Comparison of ENCODE assay signal across 13 cellular contexts in genomic region chr6:15336905-15337583, GRCh38.
DNase-seq lines count a peak whose midpoint lies in the region; ATAC-seq and TF ChIP-seq lines count a peak whose summit lies in the region.
"Had no signal": no experiment of that assay in that cellular context is flagged by ENCODE, and none has a peak within 500 bp of the region (broad histone marks: within the 10 kb centered on the region; RNA-seq: fewer than 3 reads in every experiment).

No MANE protein-coding gene starts in this region.

- TF ChIP-seq CTCF in IMR-90 (conservative IDR thresholded peaks at IDR 0.05; ENCODE audit: low read depth, low read length) (no peak), suprapubic skin (IDR thresholded peaks at IDR 0.05) (no peak)

- H4K8ac ChIP-seq in IMR-90 (ENCODE audit: low read depth in 2 of 2, low read length in 2 of 2): no peak overlapping the region

- no peak overlapping the region for H2BK20ac ChIP-seq in IMR-90 (ENCODE audit: low read depth, low read length)

- H3K4me2 ChIP-seq in IMR-90 (ENCODE audit: low read depth, low read length): no peak overlapping the region

- no peak for TF ChIP-seq POLR2A in IMR-90 (IDR thresholded peaks at IDR 0.05; ENCODE audit: low read depth, low read length)
- TF ChIP-seq POLR2A in suprapubic skin (IDR thresholded peaks at IDR 0.05): no peak

- no peaks in the 10 kb centered on the region for H3K27me3 ChIP-seq in CD8-positive, alpha-beta memory T cell (ENCODE audit: insufficient read depth, low read length, poor library complexity, severe bottlenecking)
- H3K27me3 ChIP-seq in IMR-90 (ENCODE audit: control insufficient read depth, insufficient read depth, low read length) (no peaks in the 10 kb centered on the region), suprapubic skin (no peaks in the 10 kb centered on the region)
- no peaks in the 10 kb centered on the region for H3K27me3 ChIP-seq in naive thymus-derived CD4-positive, alpha-beta T cell (ENCODE audit: control insufficient read depth in 2 of 2, insufficient read depth in 2 of 2, low read length in 2 of 2)

- BruUV-seq in IMR-90 (replicated peaks; lab: Mats Ljungman, UMichigan): no TSS peak

- H3K4ac ChIP-seq in IMR-90 (ENCODE audit: low read depth, low read length): no peak overlapping the region

- H3K4me1 Mint-ChIP-seq in CD8-positive, alpha-beta memory T cell: peaks cover 69 to 92% (median 89%) of the 10 kb centered on the region in 3 donors
- peaks cover 79% of the 10 kb centered on the region for H3K4me1 Mint-ChIP-seq in activated T-helper 1 cell treated with anti-CD3 and anti-CD28 coated beads, Interleukin-12 subunit alpha, Interleukin-12 subunit beta, Interleukin-2, Interleukin-4 antibody, amounts not matched to agents 30 ng/mL and 10 ng/mL and 1 ng/mL, durations not matched to agents 14 hours and 24 hours and 36 hours (ENCODE audit: low read depth)
- H3K4me1 Mint-ChIP-seq in naive thymus-derived CD4-positive, alpha-beta T cell: peaks cover 52 to 95% (median 83%) of the 10 kb centered on the region in 7 donors

- no peak overlapping the region for H3K14ac ChIP-seq in IMR-90 (replicated peaks; ENCODE audit: low read depth, low read length)

- in situ Hi-C loops in IMR-90 (cut with MboI; ENCODE audit: low sequenced_read_pairs): no loop called here

- no CpG with 5 or more reads among the region's 10 CpGs for WGBS in IMR-90 (ENCODE audit: extremely low coverage in 2 of 2, insufficient read length in 1 of 2), 2 experiments
- WGBS in suprapubic skin: 53% methylated on average over 10 of the region's 10 CpGs

- H3K56ac ChIP-seq in IMR-90 (ENCODE audit: extremely low read depth, insufficient read depth, low read length): no peak overlapping the region

- TF ChIP-seq RAD21 in IMR-90 (IDR thresholded peaks at IDR 0.05; ENCODE audit: low read length): no peak

- no peak overlapping the region for H2AK9ac ChIP-seq in IMR-90 (replicated peaks; ENCODE audit: low read depth, low read length, poor library complexity)

- no peaks in the 10 kb centered on the region for H3K9me3 ChIP-seq in CD8-positive, alpha-beta memory T cell (ENCODE audit: low read length)
- no peaks in the 10 kb centered on the region for H3K9me3 ChIP-seq in IMR-90 (ENCODE audit: control insufficient read depth, insufficient read depth, low read length)
- H3K9me3 ChIP-seq in naive thymus-derived CD4-positive, alpha-beta T cell (ENCODE audit: control insufficient read depth in 2 of 3, low read length in 3 of 3): no peaks in the 10 kb centered on the region
- no peaks in the 10 kb centered on the region for H3K9me3 ChIP-seq in suprapubic skin

- dilution Hi-C loops in IMR-90 (cut with HindIII; ENCODE audit: low sequenced_read_pairs, unreplicated experiment): no loop called here

- H3K27ac ChIP-seq in CD8-positive, alpha-beta memory T cell (ENCODE audit: low read depth, low read length): no peak overlapping the region
- H3K27ac ChIP-seq in IMR-90 (ENCODE audit: insufficient read depth, low read length) (no peak overlapping the region), suprapubic skin (no peak overlapping the region)
- H3K27ac ChIP-seq in naive thymus-derived CD4-positive, alpha-beta T cell (ENCODE audit: low read depth, low read length): no peak overlapping the region

- H4K91ac ChIP-seq in IMR-90 (ENCODE audit: insufficient read depth, low read depth, low read length): no peak overlapping the region

- H2AFZ ChIP-seq in IMR-90 (replicated peaks; ENCODE audit: low read length, poor library complexity): no peak overlapping the region

- H3K9me3 Mint-ChIP-seq in CD8-positive, alpha-beta memory T cell: no peaks in the 10 kb centered on the region
- H3K9me3 Mint-ChIP-seq in activated T-helper 1 cell treated with anti-CD3 and anti-CD28 coated beads, Interleukin-12 subunit alpha, Interleukin-12 subunit beta, Interleukin-2, Interleukin-4 antibody, amounts not matched to agents 30 ng/mL and 10 ng/mL and 1 ng/mL, durations not matched to agents 14 hours and 24 hours and 36 hours: no peaks in the 10 kb centered on the region
- H3K9me3 Mint-ChIP-seq in naive thymus-derived CD4-positive, alpha-beta T cell: no peaks in the 10 kb centered on the region

- H3K36me3 ChIP-seq in CD8-positive, alpha-beta memory T cell (ENCODE audit: insufficient read depth, low read length): no peaks in the 10 kb centered on the region
- H3K36me3 ChIP-seq in IMR-90 (ENCODE audit: control insufficient read depth, insufficient read depth, low read length): no peaks in the 10 kb centered on the region
- no peaks in the 10 kb centered on the region for H3K36me3 ChIP-seq in naive thymus-derived CD4-positive, alpha-beta T cell (ENCODE audit: control insufficient read depth in 2 of 3, insufficient read depth in 3 of 3, low read length in 3 of 3)
- no peaks in the 10 kb centered on the region for H3K36me3 ChIP-seq in suprapubic skin

- H2AK5ac ChIP-seq in IMR-90 (ENCODE audit: low read depth, low read length): peak overlapping the region; percentile 32; the same call in 1 of the 2 replicates

- POLR2A ChIA-PET in CD8-positive, alpha-beta memory T cell (lab: Charles Lee): no interaction called here
- POLR2A ChIA-PET in IMR-90 (lab: Charles Lee; ENCODE audit: unreplicated experiment): no interaction called here
- POLR2A ChIA-PET in naive thymus-derived CD4-positive, alpha-beta T cell (lab: Charles Lee): no interaction called here

- CTCF ChIA-PET in CD8-positive, alpha-beta memory T cell (lab: Charles Lee): no interaction called here
- CTCF ChIA-PET in IMR-90 (lab: Yijun Ruan, JAX): no interaction called here
- CTCF ChIA-PET in naive thymus-derived CD4-positive, alpha-beta T cell (lab: Charles Lee): no interaction called here

- ATAC-seq in IMR-90 (ENCODE audit: low read depth): no peak
- ATAC-seq in naive thymus-derived CD4-positive, alpha-beta T cell: peak; percentile 13
- no peak for ATAC-seq in GM21576 (IDR thresholded peaks at IDR 0.05; ENCODE audit: unreplicated experiment)
- ATAC-seq: sciatic nerve had no signal

- no peak overlapping the region for H2BK15ac ChIP-seq in IMR-90 (ENCODE audit: low read depth, low read length)

- H3K9me1 ChIP-seq in IMR-90 (ENCODE audit: insufficient read depth, low read length): peaks cover 14% of the 10 kb centered on the region

- intact Hi-C loops in IMR-90 (cut with micrococcal nuclease): no loop called here
- intact Hi-C loops in activated T-helper 1 cell treated with anti-CD3 and anti-CD28 coated beads, Interleukin-12 subunit alpha, Interleukin-12 subunit beta, Interleukin-2, Interleukin-4 antibody, amounts not matched to agents 30 ng/mL and 10 ng/mL and 1 ng/mL, durations not matched to agents 14 hours and 24 hours and 36 hours (cut with micrococcal nuclease): no loop called here
- intact Hi-C loops in naive thymus-derived CD4-positive, alpha-beta T cell (cut with micrococcal nuclease): loop anchor here in 1 of 2 donors (1.0 kb wide), 1 partner anchor 9 kb away; no protein-coding TSS in a partner anchor

- TF ChIP-seq EP300 in suprapubic skin (IDR thresholded peaks at IDR 0.05): no peak

- H3K27me3 Mint-ChIP-seq in CD8-positive, alpha-beta memory T cell: no peaks in the 10 kb centered on the region
- no peaks in the 10 kb centered on the region for H3K27me3 Mint-ChIP-seq in activated T-helper 1 cell treated with anti-CD3 and anti-CD28 coated beads, Interleukin-12 subunit alpha, Interleukin-12 subunit beta, Interleukin-2, Interleukin-4 antibody, amounts not matched to agents 30 ng/mL and 10 ng/mL and 1 ng/mL, durations not matched to agents 14 hours and 24 hours and 36 hours (ENCODE audit: insufficient read depth)
- no peaks in the 10 kb centered on the region for H3K27me3 Mint-ChIP-seq in naive thymus-derived CD4-positive, alpha-beta T cell

- H4K5ac ChIP-seq in IMR-90 (ENCODE audit: low read depth, low read length): no peak overlapping the region

- H3K18ac ChIP-seq in IMR-90 (ENCODE audit: low read depth, low read length): no peak overlapping the region

- H3K27ac Mint-ChIP-seq in CD8-positive, alpha-beta memory T cell: peak overlapping the region in 5 of 8 donors; percentile 15 to 48 (median 43)
- peak overlapping the region; percentile 37 for H3K27ac Mint-ChIP-seq in activated T-helper 1 cell treated with anti-CD3 and anti-CD28 coated beads, Interleukin-12 subunit alpha, Interleukin-12 subunit beta, Interleukin-2, Interleukin-4 antibody, amounts not matched to agents 30 ng/mL and 10 ng/mL and 1 ng/mL, durations not matched to agents 14 hours and 24 hours and 36 hours
- H3K27ac Mint-ChIP-seq in naive thymus-derived CD4-positive, alpha-beta T cell: peak overlapping the region; percentile 45 to 90 (median 81)

- no peak overlapping the region for H3K9ac ChIP-seq in IMR-90 (ENCODE audit: low read depth, low read length)

- peak overlapping the region; percentile 73; the same call in 1 of the 2 replicates for H3K23ac ChIP-seq in IMR-90 (ENCODE audit: low read depth, low read length)

- H3K36me3 Mint-ChIP-seq in CD8-positive, alpha-beta memory T cell: no peaks in the 10 kb centered on the region
- peaks cover 23% of the 10 kb centered on the region for H3K36me3 Mint-ChIP-seq in activated T-helper 1 cell treated with anti-CD3 and anti-CD28 coated beads, Interleukin-12 subunit alpha, Interleukin-12 subunit beta, Interleukin-2, Interleukin-4 antibody, amounts not matched to agents 30 ng/mL and 10 ng/mL and 1 ng/mL, durations not matched to agents 14 hours and 24 hours and 36 hours (ENCODE audit: low read depth)
- H3K36me3 Mint-ChIP-seq in naive thymus-derived CD4-positive, alpha-beta T cell: peaks cover 0 to 4% (median 0%) of the 10 kb centered on the region in 5 donors

- no peak overlapping the region for H2BK5ac ChIP-seq in IMR-90 (ENCODE audit: low read depth, low read length, poor library complexity, severe bottlenecking)

- H2BK120ac ChIP-seq in IMR-90 (ENCODE audit: low read depth, low read length): no peak overlapping the region

- peaks cover 85% of the 10 kb centered on the region for H4K20me1 ChIP-seq in IMR-90 (ENCODE audit: insufficient read depth, low read length)

- H3K4me1 ChIP-seq in CD8-positive, alpha-beta memory T cell (ENCODE audit: insufficient read depth, low read length): peaks cover 40% of the 10 kb centered on the region
- H3K4me1 ChIP-seq in IMR-90 (ENCODE audit: control insufficient read depth, insufficient read depth, low read length) (peaks cover 8% of the 10 kb centered on the region), suprapubic skin (peaks cover 17% of the 10 kb centered on the region)
- H3K4me1 ChIP-seq in naive thymus-derived CD4-positive, alpha-beta T cell (ENCODE audit: control insufficient read depth in 2 of 2, insufficient read depth in 2 of 2, low read length in 2 of 2): peaks cover 20 to 31% of the 10 kb centered on the region in 2 donors

- H3K4me3 Mint-ChIP-seq in CD8-positive, alpha-beta memory T cell: no peak overlapping the region
- peak overlapping the region; percentile 8 for H3K4me3 Mint-ChIP-seq in activated T-helper 1 cell treated with anti-CD3 and anti-CD28 coated beads, Interleukin-12 subunit alpha, Interleukin-12 subunit beta, Interleukin-2, Interleukin-4 antibody, amounts not matched to agents 30 ng/mL and 10 ng/mL and 1 ng/mL, durations not matched to agents 14 hours and 24 hours and 36 hours
- peak overlapping the region in 9 of 10 donors; percentile 7 to 71 (median 55) for H3K4me3 Mint-ChIP-seq in naive thymus-derived CD4-positive, alpha-beta T cell

- DNase-seq in CD8-positive, alpha-beta memory T cell: no peak
- DNase-seq in IMR-90 (no peak), suprapubic skin (ENCODE audit: low spot score in 2 of 2) (no peak), RPMI8226 (no peak)
- DNase-seq in activated T-helper 1 cell treated with anti-CD3 and anti-CD28 coated beads, Interleukin-12 subunit alpha, Interleukin-12 subunit beta, Interleukin-2, Interleukin-4 antibody, amounts not matched to agents 30 ng/mL and 10 ng/mL and 1 ng/mL, durations not matched to agents 14 hours and 24 hours and 36 hours (ENCODE audit: low spot score): no peak
- DNase-seq in naive thymus-derived CD4-positive, alpha-beta T cell: no peak
- DNase-seq: activated gamma-delta T cell, Calu3, NCI-H526 treated with DMSO at 0.1 percent for 48 hours, SHP77 treated with DMSO at 0.1 percent for 48 hours, substantia nigra had no signal

- H3K4me3 ChIP-seq in CD8-positive, alpha-beta memory T cell (ENCODE audit: low read length): no peak overlapping the region
- H3K4me3 ChIP-seq in IMR-90 (ENCODE audit: insufficient read depth, low read depth, low read length) (no peak overlapping the region), suprapubic skin (no peak overlapping the region)
- H3K4me3 ChIP-seq in naive thymus-derived CD4-positive, alpha-beta T cell (ENCODE audit: low read length): no peak overlapping the region

- peaks cover 32 to 80% of the 10 kb centered on the region in 2 experiments for H3K79me1 ChIP-seq in IMR-90 (ENCODE audit: low read depth in 1 of 2, low read length in 2 of 2)

Comparison
In these comparisons a context has a peak if more than half of its experiments do, and no peak if none do; other contexts are left out.
1. H3K4me3 Mint-ChIP-seq: peak in activated T-helper 1 cell treated with anti-CD3 and anti-CD28 coated beads, Interleukin-12 subunit alpha, Interleukin-12 subunit beta, Interleukin-2, Interleukin-4 antibody, amounts not matched to agents 30 ng/mL and 10 ng/mL and 1 ng/mL, durations not matched to agents 14 hours and 24 hours and 36 hours (single experiment) and naive thymus-derived CD4-positive, alpha-beta T cell (9 of 10); none in CD8-positive, alpha-beta memory T cell (0 of 7).
2. Peak in every context shown above with its lines, with median percentiles within 50 percentile points of each other: H3K27ac Mint-ChIP-seq.